Comparison of ENCODE assay signal across 16 cellular contexts in the genomic region with DNA sequence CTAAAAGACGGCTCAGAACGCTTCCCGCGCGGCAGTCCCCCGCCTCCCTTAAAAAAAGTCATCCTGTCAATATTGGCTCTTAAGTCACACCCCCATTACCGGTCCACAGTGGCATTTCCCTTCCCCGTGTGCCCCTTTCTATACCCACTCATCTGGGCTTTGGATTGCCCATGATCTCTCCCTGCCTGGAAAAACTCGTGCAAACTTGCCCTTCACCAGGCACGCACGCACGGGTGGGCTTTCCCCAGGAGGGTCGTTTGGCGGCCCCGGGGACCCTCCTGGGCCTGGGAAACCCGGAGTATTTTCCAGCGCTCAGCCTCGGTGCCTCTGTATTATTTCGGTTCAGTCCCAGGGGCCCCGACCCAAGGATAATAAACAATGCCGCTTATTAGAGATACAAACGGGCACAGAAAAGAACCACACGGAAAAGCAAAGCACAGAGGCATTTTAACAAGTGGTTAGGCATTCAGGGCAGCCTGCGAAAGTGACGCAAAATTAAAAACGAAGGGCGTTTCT. TPM values are rescaled to one million over a fixed set of nuclear protein-coding genes. Genes with fewer than 3 reads are reported as not detected.
A peak's percentile ranks its signal among the peaks of the same experiment; 100 is the strongest.
DNase-seq lines count a peak whose midpoint lies in the region; ATAC-seq and TF ChIP-seq lines count a peak whose summit lies in the region.
"Had no signal": no experiment of that assay in that cellular context is flagged by ENCODE, and none has a peak within 500 bp of the region (broad histone marks: within the 10 kb centered on the region; RNA-seq: fewer than 3 reads in every experiment).

No MANE protein-coding gene starts in this region.

- DNase-seq in H7 (peak; percentile 57), breast epithelium (ENCODE audit: low spot score in 2 of 2) (no peak), gastrocnemius medialis (no peak)
- no peak for DNase-seq in activated T-cell treated with anti-CD3 and anti-CD28 coated beads, Interleukin-2, amount 50 U/mL, for 1 hour
- no peak for DNase-seq in activated naive CD8-positive, alpha-beta T cell treated with anti-CD3 and anti-CD28 coated beads for 36 hours
- DNase-seq: activated B cell treated with CpG ODN at 0.5 μM for 24 hours; activated T-cell treated with anti-CD3 and anti-CD28 coated beads, Interleukin-2, amount 50 U/mL, for 72 hours; cerebellar nuclear complex; HFFc6; naive B cell; NCI-H510A; stimulated activated naive CD8-positive, alpha-beta T cell treated with anti-CD3 and anti-CD28 coated beads, Interleukin-15, Interleukin-2, amounts not matched to agents 100 U/mL and 50 U/mL, for 24 hours had no signal

- H3K4me1 ChIP-seq in breast epithelium (no peaks in the 10 kb centered on the region), iPS-18a (ENCODE audit: control insufficient read depth, low read depth, low read length) (peaks cover 41% of the 10 kb centered on the region), gastrocnemius medialis (peaks cover 19 to 29% of the 10 kb centered on the region in 2 donors)

- no peak overlapping the region for H3K4me3 Mint-ChIP-seq in activated naive CD8-positive, alpha-beta T cell treated with anti-CD3 and anti-CD28 coated beads for 36 hours
- H3K4me3 Mint-ChIP-seq: activated B cell treated with CpG ODN at 0.5 μM for 24 hours; activated T-cell treated with anti-CD3 and anti-CD28 coated beads, Interleukin-2, amount 50 U/mL, for 72 hours; HFFc6 had no signal

- H3K27me3 Mint-ChIP-seq in activated naive CD8-positive, alpha-beta T cell treated with anti-CD3 and anti-CD28 coated beads for 36 hours: peaks cover 27% of the 10 kb centered on the region

- TF ChIP-seq CTCF in breast epithelium (IDR thresholded peaks at IDR 0.05): no peak
- no peak for TF ChIP-seq CTCF in gastrocnemius medialis (IDR thresholded peaks at IDR 0.05 in 4 of 5, conservative IDR thresholded peaks at IDR 0.05 in 1 of 5)

- H3K36me3 ChIP-seq in H7 (replicated peaks; ENCODE audit: control insufficient read depth, insufficient read depth, low read length): no peaks in the 10 kb centered on the region
- H3K36me3 ChIP-seq in breast epithelium: no peaks in the 10 kb centered on the region
- H3K36me3 ChIP-seq in iPS-18a (ENCODE audit: control insufficient read depth, low read depth, low read length): no peaks in the 10 kb centered on the region
- no peaks in the 10 kb centered on the region for H3K36me3 ChIP-seq in gastrocnemius medialis
- H3K36me3 ChIP-seq: SJSA1 had no signal

- peaks cover 21% of the 10 kb centered on the region for H3K4me1 Mint-ChIP-seq in activated naive CD8-positive, alpha-beta T cell treated with anti-CD3 and anti-CD28 coated beads for 36 hours

- in situ Hi-C loops in gastrocnemius medialis (cut with MboI; ENCODE audit: low sequenced_read_pairs in 4 of 4): loop anchor here (5.0 to 25.0 kb wide), 5 partner anchors 87 to 995 kb away; no protein-coding TSS in a partner anchor

- H3K27ac ChIP-seq in breast epithelium: peak overlapping the region; percentile 92 to 95
- no peak overlapping the region for H3K27ac ChIP-seq in iPS-18a (ENCODE audit: low read length)
- H3K27ac ChIP-seq in gastrocnemius medialis: peak overlapping the region; percentile 84 to 90 (median 87)
- H3K27ac ChIP-seq: SJSA1 had no signal

- H3K27me3 ChIP-seq in H7 (ENCODE audit: control insufficient read depth, insufficient read depth, low read length) (peaks cover 80% of the 10 kb centered on the region), breast epithelium (peaks cover 0 to 34% of the 10 kb centered on the region in 2 donors), iPS-18a (ENCODE audit: control insufficient read depth, insufficient read depth, low read length) (peaks cover 96% of the 10 kb centered on the region), gastrocnemius medialis (no peaks in the 10 kb centered on the region)
- H3K27me3 ChIP-seq: SJSA1 had no signal

- no peak overlapping the region for H3K9ac ChIP-seq in iPS-18a (ENCODE audit: low read length)

- TF ChIP-seq POLR2A in breast epithelium (IDR thresholded peaks at IDR 0.05): no peak
- no peak for TF ChIP-seq POLR2A in gastrocnemius medialis (IDR thresholded peaks at IDR 0.05)

- H3K27ac Mint-ChIP-seq in activated naive CD8-positive, alpha-beta T cell treated with anti-CD3 and anti-CD28 coated beads for 36 hours: no peak overlapping the region
- H3K27ac Mint-ChIP-seq: activated B cell treated with CpG ODN at 0.5 μM for 24 hours; activated T-cell treated with anti-CD3 and anti-CD28 coated beads, Interleukin-2, amount 50 U/mL, for 72 hours; HFFc6 had no signal

- H3K36me3 Mint-ChIP-seq in activated naive CD8-positive, alpha-beta T cell treated with anti-CD3 and anti-CD28 coated beads for 36 hours: no peaks in the 10 kb centered on the region
- H3K36me3 Mint-ChIP-seq: naive B cell had no signal

- intact Hi-C loops in breast epithelium (cut with DNase I; ENCODE audit: low total_unique reads) (loop anchor here (1.0 to 10.0 kb wide), 2 partner anchors 28 to 915 kb away; no protein-coding TSS in a partner anchor), gastrocnemius medialis (cut with DNase I; ENCODE audit: low total_unique reads) (loop anchor here (2.0 to 5.0 kb wide), 6 partner anchors 38 to 903 kb away; partner anchors contain the start of gene NFIB)

- no peaks in the 10 kb centered on the region for H3K9me3 ChIP-seq in breast epithelium
- no peaks in the 10 kb centered on the region for H3K9me3 ChIP-seq in iPS-18a (ENCODE audit: control insufficient read depth, low read depth, low read length)
- no peaks in the 10 kb centered on the region for H3K9me3 ChIP-seq in gastrocnemius medialis
- H3K9me3 ChIP-seq: SJSA1 had no signal

- H3K9me3 Mint-ChIP-seq in activated naive CD8-positive, alpha-beta T cell treated with anti-CD3 and anti-CD28 coated beads for 36 hours: no peaks in the 10 kb centered on the region
- H3K9me3 Mint-ChIP-seq: activated B cell treated with CpG ODN at 0.5 μM for 24 hours; activated T-cell treated with anti-CD3 and anti-CD28 coated beads, Interleukin-2, amount 50 U/mL, for 72 hours; HFFc6 had no signal

- H3K4me3 ChIP-seq in H7 (ENCODE audit: insufficient read depth, low read depth, low read length): peak overlapping the region; percentile 68
- peak overlapping the region; percentile 55 to 70 (median 55) for H3K4me3 ChIP-seq in breast epithelium
- H3K4me3 ChIP-seq in iPS-18a (ENCODE audit: low read length): peak overlapping the region; percentile 71
- peak overlapping the region; percentile 65 to 78 (median 70) for H3K4me3 ChIP-seq in gastrocnemius medialis
- H3K4me3 ChIP-seq: SJSA1 had no signal

- ATAC-seq in gastrocnemius medialis: no peak
- no peak for ATAC-seq in HG02852 (IDR thresholded peaks at IDR 0.05; ENCODE audit: unreplicated experiment)
- ATAC-seq in HG02981 (IDR thresholded peaks at IDR 0.05; ENCODE audit: unreplicated experiment): no peak
- ATAC-seq: activated T-cell treated with anti-CD3 and anti-CD28 coated beads, Interleukin-2, amount 50 U/mL, for 72 hours; stimulated activated naive CD8-positive, alpha-beta T cell treated with anti-CD3 and anti-CD28 coated beads, Interleukin-15, Interleukin-2, amounts not matched to agents 100 U/mL and 50 U/mL, for 24 hours had no signal

RNA-seq across cellular contexts. Expression of gene NFIB, which starts 35.9 kb away (rescaled TPM):
- total RNA-seq in H7 (2014; rRNA removed; shearing (Covaris generic)): 3.7 and 5.0 TPM in 2 replicates
- total RNA-seq in breast epithelium: 100 to 1,000 TPM in 2 of 3 donors, 10 to 100 TPM in 1; 95.2 to 237 (median 105) TPM
- total RNA-seq in gastrocnemius medialis: 10 to 100 TPM; 24.0 to 40.9 (median 30.6) TPM
- not detected for total RNA-seq in activated naive CD8-positive, alpha-beta T cell treated with anti-CD3 and anti-CD28 coated beads for 36 hours
- total RNA-seq: activated B cell treated with CpG ODN at 0.5 μM for 24 hours; activated T-cell treated with anti-CD3 and anti-CD28 coated beads, Interleukin-2, amount 50 U/mL, for 72 hours had no signal
